In the genomic region with DNA sequence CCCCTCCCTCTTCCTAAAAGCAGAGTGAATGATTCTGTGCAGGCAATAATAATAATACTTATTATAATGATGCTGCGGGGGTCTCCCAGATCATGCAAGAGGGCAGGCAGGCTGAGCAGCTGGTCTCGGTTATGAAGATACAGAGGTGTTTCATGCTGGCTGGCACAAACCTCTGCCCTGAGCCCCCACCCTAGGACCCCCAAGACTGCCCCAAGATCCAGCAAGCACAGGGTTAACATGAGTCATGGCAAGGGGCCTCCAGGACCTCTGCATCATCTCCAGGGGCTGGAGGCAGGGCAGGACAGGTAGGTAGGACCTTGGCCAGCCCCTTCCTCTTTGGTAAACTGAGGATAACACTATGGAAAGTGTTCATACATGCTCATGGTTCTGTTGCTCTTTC, we compare ENCODE assay signal across 14 cellular contexts. TPM values are rescaled to one million over a fixed set of nuclear protein-coding genes. Genes with fewer than 3 reads are reported as not detected.
DNase-seq lines count a peak whose midpoint lies in the region; ATAC-seq and TF ChIP-seq lines count a peak whose summit lies in the region.
"Had no signal": no experiment of that assay in that cellular context is flagged by ENCODE, and none has a peak within 500 bp of the region (broad histone marks: within the 10 kb centered on the region; RNA-seq: fewer than 3 reads in every experiment).

No MANE protein-coding gene starts in this region.

- TF ChIP-seq EP300 in Ishikawa (IDR thresholded peaks at IDR 0.05; ENCODE audit: borderline replicate concordance) = no peak

- 87 to 92% methylated on average over 2 of the region's 2 CpGs for WGBS in lung, 2 donors

- peaks cover 0 to 4% of the 10 kb centered on the region in 2 donors for H3K36me3 ChIP-seq in lung (ENCODE audit: control insufficient read depth in 2 of 2, insufficient read depth in 2 of 2, low read length in 2 of 2)
- peaks cover 4 to 17% (median 8%) of the 10 kb centered on the region in 3 donors for H3K36me3 ChIP-seq in tibial artery
- H3K36me3 ChIP-seq: prostate gland had no signal

- ATAC-seq in lung (ENCODE audit: insufficient read depth, low FRiP score) (no peak), GM21737 (IDR thresholded peaks at IDR 0.05; ENCODE audit: unreplicated experiment) (no peak)
- ATAC-seq: CD8-positive, alpha-beta T cell; stimulated activated effector memory CD8-positive, alpha-beta T cell treated with anti-CD3 and anti-CD28 coated beads, Interleukin-12 subunit alpha, Interleukin-12 subunit beta, amount 100 ng/mL, for 72 hours had no signal

- H3K4me1 ChIP-seq in lung (ENCODE audit: control insufficient read depth in 2 of 2, insufficient read depth in 2 of 2, low read length in 2 of 2) = peaks cover 0 to 24% of the 10 kb centered on the region in 2 donors
- H3K4me1 ChIP-seq in tibial artery = peaks cover 0 to 64% (median 41%) of the 10 kb centered on the region in 4 donors

- no peak overlapping the region for H3K4me3 Mint-ChIP-seq in dendritic cell treated with granulocyte-macrophage colony-stimulating factor and Interleukin-4, amounts not matched to agents 40 ng/mL and 50 ng/mL, for 4 days
- H3K4me3 Mint-ChIP-seq: activated CD4-positive, alpha-beta memory T cell treated with anti-CD3 and anti-CD28 coated beads, Interleukin-2, amount 10 ng/mL, durations not matched to agents 7 days and 5 days; CD8-positive, alpha-beta T cell; stimulated activated effector memory CD8-positive, alpha-beta T cell treated with anti-CD3 and anti-CD28 coated beads, Interleukin-12 subunit alpha, Interleukin-12 subunit beta, amount 100 ng/mL, for 72 hours had no signal

- DNase-seq in lung (ENCODE audit: low spot score) (no peak), tibial artery (no peak), DMS 273 (lab: John Stamatoyannopoulos, UW; ENCODE audit: unreplicated experiment) (no peak), ACHN (no peak)
- DNase-seq: activated CD4-positive, alpha-beta memory T cell treated with anti-CD3 and anti-CD28 coated beads, Interleukin-2, amount 10 ng/mL, durations not matched to agents 7 days and 5 days; NCI-H524 treated with DMSO at 0.1 percent for 48 hours; stimulated activated CD4-positive, alpha-beta T cell treated with anti-CD3 and anti-CD28 coated beads, Interleukin-2, amount 100 ng/mL, for 48 hours; T1000 had no signal

- no peaks in the 10 kb centered on the region for H3K9me3 ChIP-seq in lung (ENCODE audit: control insufficient read depth in 2 of 2, insufficient read depth in 1 of 2, low read length in 1 of 2)
- H3K9me3 ChIP-seq in tibial artery = no peaks in the 10 kb centered on the region
- H3K9me3 ChIP-seq: prostate gland had no signal

- H3K4me3 ChIP-seq in lung = no peak overlapping the region
- H3K4me3 ChIP-seq in tibial artery = peak overlapping the region in 1 of 2 donors; percentile 98
- H3K4me3 ChIP-seq: prostate gland had no signal

- H3K36me3 Mint-ChIP-seq in dendritic cell treated with granulocyte-macrophage colony-stimulating factor and Interleukin-4, amounts not matched to agents 40 ng/mL and 50 ng/mL, for 4 days (ENCODE audit: low read depth) = peaks cover 28% of the 10 kb centered on the region
- H3K36me3 Mint-ChIP-seq: CD8-positive, alpha-beta T cell had no signal

- no peak for TF ChIP-seq RAD21 in Ishikawa (IDR thresholded peaks at IDR 0.05; ENCODE audit: low read depth)

- no peak for TF ChIP-seq CTCF in lung (IDR thresholded peaks at IDR 0.05; ENCODE audit: control extremely low read depth, extremely low read depth)
- no peak for TF ChIP-seq CTCF in tibial artery (IDR thresholded peaks at IDR 0.05)

- H3K27me3 ChIP-seq in lung (ENCODE audit: control insufficient read depth, insufficient read depth) (no peaks in the 10 kb centered on the region), tibial artery (no peaks in the 10 kb centered on the region)

- H3K9me3 Mint-ChIP-seq in dendritic cell treated with granulocyte-macrophage colony-stimulating factor and Interleukin-4, amounts not matched to agents 40 ng/mL and 50 ng/mL, for 4 days = no peaks in the 10 kb centered on the region
- H3K9me3 Mint-ChIP-seq: activated CD4-positive, alpha-beta memory T cell treated with anti-CD3 and anti-CD28 coated beads, Interleukin-2, amount 10 ng/mL, durations not matched to agents 7 days and 5 days; CD8-positive, alpha-beta T cell; stimulated activated effector memory CD8-positive, alpha-beta T cell treated with anti-CD3 and anti-CD28 coated beads, Interleukin-12 subunit alpha, Interleukin-12 subunit beta, amount 100 ng/mL, for 72 hours had no signal

- H3K27ac ChIP-seq in lung (ENCODE audit: low read depth in 1 of 2, low read length in 1 of 2) (peak overlapping the region; percentile 63 to 64), tibial artery (peak overlapping the region; percentile 90 to 93)

- peak overlapping the region; percentile 48 for H3K27ac Mint-ChIP-seq in dendritic cell treated with granulocyte-macrophage colony-stimulating factor and Interleukin-4, amounts not matched to agents 40 ng/mL and 50 ng/mL, for 4 days
- H3K27ac Mint-ChIP-seq: activated CD4-positive, alpha-beta memory T cell treated with anti-CD3 and anti-CD28 coated beads, Interleukin-2, amount 10 ng/mL, durations not matched to agents 7 days and 5 days; CD8-positive, alpha-beta T cell; stimulated activated effector memory CD8-positive, alpha-beta T cell treated with anti-CD3 and anti-CD28 coated beads, Interleukin-12 subunit alpha, Interleukin-12 subunit beta, amount 100 ng/mL, for 72 hours had no signal

- peaks cover 24% of the 10 kb centered on the region for H3K27me3 Mint-ChIP-seq in dendritic cell treated with granulocyte-macrophage colony-stimulating factor and Interleukin-4, amounts not matched to agents 40 ng/mL and 50 ng/mL, for 4 days

- in situ Hi-C loops in ACHN (cut with HindIII; ENCODE audit: low pct_ligation_motif_present, low pct_unique_long_range_greater_than_20kb, low sequenced_read_pairs) = no loop called here

- peaks cover 66% of the 10 kb centered on the region for H3K4me1 Mint-ChIP-seq in dendritic cell treated with granulocyte-macrophage colony-stimulating factor and Interleukin-4, amounts not matched to agents 40 ng/mL and 50 ng/mL, for 4 days (ENCODE audit: low read depth)

- intact Hi-C loops in dendritic cell treated with granulocyte-macrophage colony-stimulating factor and Interleukin-4, amounts not matched to agents 40 ng/mL and 50 ng/mL, for 4 days (cut with micrococcal nuclease) = loop anchor here (5.0 to 10.0 kb wide), 2 partner anchors 42 to 65 kb away; no protein-coding TSS in a partner anchor
- intact Hi-C loops in tibial artery (cut with DNase I; ENCODE audit: low total_unique reads) = loop anchor here (5.0 kb wide), 1 partner anchor 138 kb away; no protein-coding TSS in a partner anchor

TF ChIP-seq in Ishikawa, 13 proteins besides CTCF, POLR2A, EP300 and RAD21:
- TF ChIP-seq FOXM1 (IDR thresholded peaks at IDR 0.05; ENCODE audit: borderline replicate concordance, low read depth) (no peak), ZBTB7A (IDR thresholded peaks at IDR 0.05; ENCODE audit: low read depth) (peak; percentile 47; the same call in 1 of the 2 replicates)

RNA-seq across cellular contexts. Expression of a gene that starts 2.7 kb away (rescaled TPM):
- 100 to 1,000 TPM in 1 of 2 donors, 10 to 100 TPM in 1; 67.0 to 182 TPM for total RNA-seq in lung
- 10 to 100 TPM; 68.3 to 88.1 TPM for polyA plus RNA-seq in lung
